11 cellular contexts compared by ENCODE assay signal in the genomic region with DNA sequence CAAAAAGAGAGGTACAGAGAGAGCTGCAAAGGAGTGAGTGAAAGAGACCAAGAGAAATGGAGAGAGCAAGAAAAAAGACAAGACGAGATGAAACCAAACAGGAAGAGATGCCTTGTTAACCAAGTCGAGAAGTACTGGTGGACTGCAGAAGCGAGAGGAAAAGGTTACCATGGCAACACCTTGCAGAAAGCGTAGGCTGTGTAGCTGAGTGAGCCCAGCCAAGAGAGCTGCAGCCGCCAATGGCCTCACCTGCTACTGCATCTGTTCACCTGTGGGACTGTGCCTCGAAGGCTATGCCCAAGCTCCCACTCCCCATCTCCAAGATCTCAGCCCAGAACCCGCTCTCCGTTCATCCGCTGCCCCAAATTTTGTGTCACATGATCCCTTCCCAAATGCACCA.
DNase-seq lines count a peak whose midpoint lies in the region; ATAC-seq and TF ChIP-seq lines count a peak whose summit lies in the region.
"Had no signal": no experiment of that assay in that cellular context is flagged by ENCODE, and none has a peak within 500 bp of the region (broad histone marks: within the 10 kb centered on the region; RNA-seq: fewer than 3 reads in every experiment).

No MANE protein-coding gene starts in this region.

- no peak overlapping the region for H3K27ac Mint-ChIP-seq in Calu3 (ENCODE audit: unreplicated experiment)

- TF ChIP-seq CTCF in Calu3 (IDR thresholded peaks at IDR 0.05; ENCODE audit: unreplicated experiment): no peak

- H3K27me3 Mint-ChIP-seq in Calu3 (ENCODE audit: unreplicated experiment): no peaks in the 10 kb centered on the region

- H3K4me3 Mint-ChIP-seq in Calu3 (ENCODE audit: low read depth, unreplicated experiment): no peak overlapping the region
- H3K4me3 Mint-ChIP-seq: neural progenitor cell had no signal

- intact Hi-C loops in Calu3 (cut with micrococcal nuclease; ENCODE audit: unreplicated experiment): no loop called here

- CTCF ChIA-PET in Calu3 (lab: Charles Lee): no interaction called here

- no peaks in the 10 kb centered on the region for H3K9me3 Mint-ChIP-seq in Calu3 (ENCODE audit: low read depth, unreplicated experiment)
- H3K9me3 Mint-ChIP-seq: neural progenitor cell had no signal

- DNase-seq in DMS79 treated with DMSO at 0.1 percent for 48 hours (lab: John Stamatoyannopoulos, UW) (peak; percentile 29), GM19238 (ENCODE audit: insufficient read length, low spot score) (peak; percentile 16), cerebellum (ENCODE audit: low spot score) (peak; percentile 82), Calu3 (no peak), cortex of kidney (lab: John Stamatoyannopoulos, UW) (no peak)
- DNase-seq: activated gamma-delta T cell, DMS153 had no signal

- no TSS peak for BruUV-seq in Calu3 (replicated peaks; lab: Mats Ljungman, UMichigan)

- H3K4me1 Mint-ChIP-seq in Calu3 (ENCODE audit: low read depth, unreplicated experiment): peaks cover 26% of the 10 kb centered on the region

- no peaks in the 10 kb centered on the region for H3K36me3 Mint-ChIP-seq in Calu3 (ENCODE audit: insufficient read depth, unreplicated experiment)
- H3K36me3 Mint-ChIP-seq: neural progenitor cell had no signal

- ATAC-seq in HG03520 (IDR thresholded peaks at IDR 0.05; ENCODE audit: unreplicated experiment) (peak; percentile 91), HG03139 (IDR thresholded peaks at IDR 0.05; ENCODE audit: unreplicated experiment) (no peak), HG03196 (IDR thresholded peaks at IDR 0.05; ENCODE audit: unreplicated experiment) (no peak)

Comparison
In these comparisons a context has a peak if more than half of its experiments do, and no peak if none do; other contexts are left out.
1. DNase-seq: peak in DMS79 treated with DMSO at 0.1 percent for 48 hours (single experiment), GM19238 (single experiment) and cerebellum (single experiment); none in Calu3 (single experiment) and cortex of kidney (single experiment).